ENCODE assay signal across 13 cellular contexts in genomic region chr1:40673452-40673851, GRCh38. TPM values are rescaled to one million over a fixed set of nuclear protein-coding genes. Genes with fewer than 3 reads are reported as not detected.
A peak's percentile ranks its signal among the peaks of the same experiment; 100 is the strongest.
DNase-seq lines count a peak whose midpoint lies in the region; ATAC-seq and TF ChIP-seq lines count a peak whose summit lies in the region.
"Had no signal": no experiment of that assay in that cellular context is flagged by ENCODE, and none has a peak within 500 bp of the region (broad histone marks: within the 10 kb centered on the region; RNA-seq: fewer than 3 reads in every experiment).

No MANE protein-coding gene starts in this region.

- DNase-seq in H4 (ENCODE audit: low spot score) = peak; percentile 34
- peak; percentile 88 for DNase-seq in NCI-H2029 treated with DMSO at 0.1 percent for 48 hours (lab: John Stamatoyannopoulos, UW)
- DNase-seq in foreskin fibroblast = peak; percentile 29 to 52
- DNase-seq in NCI-H1092 treated with DMSO at 0.1 percent for 48 hours (lab: John Stamatoyannopoulos, UW) = no peak
- no peak for DNase-seq in left lobe of liver (ENCODE audit: low spot score)
- no peak for DNase-seq in ureter (ENCODE audit: low spot score)
- DNase-seq: AML-193; Caco-2; CD8-positive, alpha-beta memory T cell; DMS53; H7 had no signal

- no peak overlapping the region for H3K4me3 ChIP-seq in foreskin fibroblast (ENCODE audit: low read depth in 1 of 2, low read length in 2 of 2)
- H3K4me3 ChIP-seq: A549, BLaER1 had no signal

- no peak for TF ChIP-seq CTCF in foreskin fibroblast (IDR thresholded peaks at IDR 0.05; ENCODE audit: low read depth, low read length)

- ATAC-seq in left lobe of liver = no peak
- ATAC-seq: A549 had no signal

RNA-seq across cellular contexts. Expression of gene RIMS3, which starts 8.0 kb away (rescaled TPM):
- total RNA-seq in H4 (2014; rRNA removed; shearing (Covaris generic)) = 5.9 and 7.5 TPM in 2 replicates
- total RNA-seq in left lobe of liver (1.0 TPM), ureter (5.3 TPM)

RNA-seq across cellular contexts. Expression of gene NFYC, which starts 18.1 kb away (rescaled TPM):
- 30.7 and 45.8 TPM in 2 replicates for total RNA-seq in H4 (2014; rRNA removed; shearing (Covaris generic))
- total RNA-seq in left lobe of liver = 26.8 TPM
- total RNA-seq in ureter = 81.4 TPM

Comparison
In these comparisons a context has a peak if more than half of its experiments do, and no peak if none do; other contexts are left out.
1. DNase-seq: peak in H4 (single experiment), NCI-H2029 treated with DMSO at 0.1 percent for 48 hours (single experiment) and foreskin fibroblast (2 of 2); none in NCI-H1092 treated with DMSO at 0.1 percent for 48 hours (single experiment), left lobe of liver (single experiment) and ureter (single experiment).